ENCODE assay signal across 8 cellular contexts in genomic region chr9:117718085-117718484, GRCh38. TPM values are rescaled to one million over a fixed set of nuclear protein-coding genes. Genes with fewer than 3 reads are reported as not detected.
A peak's percentile ranks its signal among the peaks of the same experiment; 100 is the strongest.
DNase-seq lines count a peak whose midpoint lies in the region; ATAC-seq and TF ChIP-seq lines count a peak whose summit lies in the region.

No MANE protein-coding gene starts in this region.

- peak; percentile 29 for DNase-seq in H4 (ENCODE audit: low spot score)
- peak; percentile 89 for DNase-seq in MM.1S
- DNase-seq in germinal center (ENCODE audit: low spot score), result peak; percentile 10
- DNase-seq in amygdala (lab: John Stamatoyannopoulos, UW), result no peak
- no peak for DNase-seq in activated CD4-positive, CD25-positive, alpha-beta regulatory T cell (lab: John Stamatoyannopoulos, UW)
- no peak for DNase-seq in posterior cingulate gyrus
- DNase-seq in HuH-7.5 (ENCODE audit: low spot score), result no peak

- H3K4me2 ChIP-seq in MM.1S (ENCODE audit: low read depth, low read length), result peak overlapping the region; percentile 35; the same call in 1 of the 2 replicates

- intact Hi-C loops in posterior cingulate gyrus (cut with DNase I), result no loop called here

- peaks cover 9% of the 10 kb centered on the region; the same call in 1 of the 2 replicates for H3F3A ChIP-seq in MM.1S (ENCODE audit: insufficient read depth, low read length)

- TF ChIP-seq CTCF in MM.1S (IDR thresholded peaks at IDR 0.05; ENCODE audit: low read length), result no peak

- H2AFZ ChIP-seq in MM.1S (ENCODE audit: low read length), result no peak overlapping the region

- no peaks in the 10 kb centered on the region for H3K79me2 ChIP-seq in MM.1S (ENCODE audit: low read length)

- no peak overlapping the region for H3K27ac ChIP-seq in MM.1S (ENCODE audit: low read length)

- H3K27me3 ChIP-seq in MM.1S (replicated peaks; ENCODE audit: insufficient read depth, low read length), result no peaks in the 10 kb centered on the region

- peaks cover 30% of the 10 kb centered on the region for H3K4me1 ChIP-seq in MM.1S (ENCODE audit: low read length)

- no peak overlapping the region for H3K9ac ChIP-seq in MM.1S (ENCODE audit: low read length)

- no peak overlapping the region for H3K4me3 ChIP-seq in MM.1S (ENCODE audit: low read length)

- no peaks in the 10 kb centered on the region for H3K9me3 ChIP-seq in MM.1S (replicated peaks; ENCODE audit: insufficient read depth, low read length)

- no peaks in the 10 kb centered on the region for H3K9me2 ChIP-seq in MM.1S (replicated peaks; ENCODE audit: insufficient read depth, low read length)

- peak; percentile 99 for ATAC-seq in GM18511 (IDR thresholded peaks at IDR 0.05; ENCODE audit: unreplicated experiment)

- no peaks in the 10 kb centered on the region for H4K20me1 ChIP-seq in MM.1S (ENCODE audit: insufficient read depth, low read length)

- no peaks in the 10 kb centered on the region for H3K36me3 ChIP-seq in MM.1S (replicated peaks; ENCODE audit: insufficient read depth, low read length)

RNA-seq across cellular contexts. Expression of gene TLR4, which starts 13.9 kb away (rescaled TPM):
- total RNA-seq in H4 (2014; rRNA removed; shearing (Covaris generic)), result 6.7 and 7.5 TPM in 2 replicates

Comparison
In these comparisons a context has a peak if more than half of its experiments do, and no peak if none do; other contexts are left out.
1. DNase-seq: peak in H4 (single experiment), MM.1S (single experiment) and germinal center (single experiment); none in amygdala (0 of 56), activated CD4-positive, CD25-positive, alpha-beta regulatory T cell (0 of 4), posterior cingulate gyrus (0 of 10) and HuH-7.5 (single experiment).